Comparison of ENCODE assay signal across 19 cellular contexts in genomic region chr10:124665558-124665957, GRCh38.
DNase-seq lines count a peak whose midpoint lies in the region; ATAC-seq and TF ChIP-seq lines count a peak whose summit lies in the region.
"Had no signal": no experiment of that assay in that cellular context is flagged by ENCODE, and none has a peak within 500 bp of the region (broad histone marks: within the 10 kb centered on the region; RNA-seq: fewer than 3 reads in every experiment).

No MANE protein-coding gene starts in this region.

- H3K9me3 ChIP-seq in PC-3 (ENCODE audit: low read length) (no peaks in the 10 kb centered on the region), endodermal cell (ENCODE audit: control insufficient read depth, low read length) (no peaks in the 10 kb centered on the region), left lung (no peaks in the 10 kb centered on the region), tibial nerve (no peaks in the 10 kb centered on the region)
- H3K9me3 ChIP-seq: BLaER1 treated with 17β-estradiol and CSF1 and Interleukin-3, amounts not matched to agents 10 nM and 100 nM; gastrocnemius medialis had no signal

- BruUV-seq in PC-3 (replicated peaks; lab: Mats Ljungman, UMichigan): no TSS peak

- H2AFZ ChIP-seq in PC-3 (ENCODE audit: low read length): no peak overlapping the region

- no peaks in the 10 kb centered on the region for H3K27me3 Mint-ChIP-seq in activated naive CD4-positive, alpha-beta T cell treated with anti-CD3 and anti-CD28 coated beads, Interleukin-2, amount 50 U/mL, for 24 hours
- no peaks in the 10 kb centered on the region for H3K27me3 Mint-ChIP-seq in endodermal cell (ENCODE audit: insufficient read depth)
- H3K27me3 Mint-ChIP-seq: activated CD4-positive, alpha-beta T cell treated with anti-CD3 and anti-CD28 coated beads, Interleukin-2, amount 10 ng/mL, durations not matched to agents 7 days and 5 days had no signal

- H3K27ac ChIP-seq in PC-3 (ENCODE audit: low read length) (no peak overlapping the region), endodermal cell (ENCODE audit: low read depth, low read length) (no peak overlapping the region), substantia nigra (ENCODE audit: low read depth, low read length, poor library complexity, severe bottlenecking) (peak overlapping the region; percentile 32), left lung (no peak overlapping the region), tibial nerve (peak overlapping the region in 1 of 4 donors; percentile 95)

- TF ChIP-seq CTCF in PC-3 (conservative IDR thresholded peaks at IDR 0.05; ENCODE audit: low read depth, low read length): no peak
- TF ChIP-seq CTCF in endodermal cell (conservative IDR thresholded peaks at IDR 0.05): no peak
- no peak for TF ChIP-seq CTCF in left lung (IDR thresholded peaks at IDR 0.05)
- no peak for TF ChIP-seq CTCF in tibial nerve (IDR thresholded peaks at IDR 0.05)

- ATAC-seq in activated naive CD4-positive, alpha-beta T cell treated with anti-CD3 and anti-CD28 coated beads, Interleukin-2, amount 50 U/mL, for 72 hours: no peak
- ATAC-seq in PC-3: no peak; the same call in 1 of the 2 replicates
- ATAC-seq in left lung: no peak
- ATAC-seq: esophagus mucosa; gastrocnemius medialis; K562; stimulated activated naive CD8-positive, alpha-beta T cell treated with anti-CD3 and anti-CD28 coated beads, Interleukin-15, Interleukin-2, amounts not matched to agents 100 U/mL and 50 U/mL, for 24 hours had no signal

- no peaks in the 10 kb centered on the region for H3F3A ChIP-seq in PC-3 (ENCODE audit: low read length, unreplicated experiment)

- H4K20me1 ChIP-seq in PC-3 (ENCODE audit: low read length): no peaks in the 10 kb centered on the region

- H3K9me2 ChIP-seq in PC-3 (replicated peaks; ENCODE audit: low read length): no peaks in the 10 kb centered on the region

- no peak for TF ChIP-seq EP300 in tibial nerve (IDR thresholded peaks at IDR 0.05)

- H3K9ac ChIP-seq in PC-3 (ENCODE audit: low read length) (no peak overlapping the region), endodermal cell (ENCODE audit: extremely low read depth, low read length, poor library complexity, severe bottlenecking) (no peak overlapping the region)

- H3K36me3 Mint-ChIP-seq in activated naive CD4-positive, alpha-beta T cell treated with anti-CD3 and anti-CD28 coated beads, Interleukin-2, amount 50 U/mL, for 24 hours: no peaks in the 10 kb centered on the region
- no peaks in the 10 kb centered on the region for H3K36me3 Mint-ChIP-seq in activated naive CD4-positive, alpha-beta T cell treated with anti-CD3 and anti-CD28 coated beads, Interleukin-2, amount 50 U/mL, for 72 hours
- H3K36me3 Mint-ChIP-seq in endodermal cell (ENCODE audit: low read depth): no peaks in the 10 kb centered on the region

- no peak overlapping the region for H3K4me2 ChIP-seq in PC-3 (ENCODE audit: low read length)

- DNase-seq in activated naive CD4-positive, alpha-beta T cell treated with anti-CD3 and anti-CD28 coated beads, Interleukin-2, amount 50 U/mL, for 72 hours (ENCODE audit: low spot score in 2 of 2): no peak
- DNase-seq in PC-3: peak; percentile 30
- no peak for DNase-seq in endodermal cell
- DNase-seq in substantia nigra (lab: John Stamatoyannopoulos, UW): no peak
- no peak for DNase-seq in left lung
- no peak for DNase-seq in tibial nerve (ENCODE audit: low spot score in 2 of 2)
- DNase-seq in stimulated activated naive CD4-positive, alpha-beta T cell treated with Interleukin-2 at 50 U/mL for 16 hours (lab: John Stamatoyannopoulos, UW): no peak
- DNase-seq: activated CD4-positive, alpha-beta T cell treated with anti-CD3 and anti-CD28 coated beads, Interleukin-2, amount 10 ng/mL, durations not matched to agents 7 days and 5 days; central memory CD4-positive, alpha-beta T cell; DMS153; gastrocnemius medialis; NCI-H1930; NCI-H345; nucleus accumbens; stimulated activated naive CD8-positive, alpha-beta T cell treated with anti-CD3 and anti-CD28 coated beads, Interleukin-15, Interleukin-2, amounts not matched to agents 100 U/mL and 50 U/mL, for 24 hours had no signal

- no peak overlapping the region for H3K4me3 ChIP-seq in PC-3 (ENCODE audit: low read length)
- H3K4me3 ChIP-seq in endodermal cell (ENCODE audit: low read length): no peak overlapping the region
- no peak overlapping the region for H3K4me3 ChIP-seq in left lung
- no peak overlapping the region for H3K4me3 ChIP-seq in tibial nerve
- H3K4me3 ChIP-seq: BLaER1 treated with 17β-estradiol and CSF1 and Interleukin-3, amounts not matched to agents 10 nM and 100 nM; gastrocnemius medialis; K562 had no signal

- H3K9me3 Mint-ChIP-seq in activated naive CD4-positive, alpha-beta T cell treated with anti-CD3 and anti-CD28 coated beads, Interleukin-2, amount 50 U/mL, for 24 hours: no peaks in the 10 kb centered on the region
- no peaks in the 10 kb centered on the region for H3K9me3 Mint-ChIP-seq in activated naive CD4-positive, alpha-beta T cell treated with anti-CD3 and anti-CD28 coated beads, Interleukin-2, amount 50 U/mL, for 72 hours
- no peaks in the 10 kb centered on the region for H3K9me3 Mint-ChIP-seq in endodermal cell
- H3K9me3 Mint-ChIP-seq: activated CD4-positive, alpha-beta T cell treated with anti-CD3 and anti-CD28 coated beads, Interleukin-2, amount 10 ng/mL, durations not matched to agents 7 days and 5 days had no signal

- H3K27me3 ChIP-seq in PC-3 (ENCODE audit: low read length): no peaks in the 10 kb centered on the region
- H3K27me3 ChIP-seq in endodermal cell (ENCODE audit: control insufficient read depth, insufficient read depth, low read length, poor library complexity, severe bottlenecking): no peaks in the 10 kb centered on the region
- H3K27me3 ChIP-seq in left lung: no peaks in the 10 kb centered on the region
- no peaks in the 10 kb centered on the region for H3K27me3 ChIP-seq in tibial nerve
- H3K27me3 ChIP-seq: BLaER1 treated with 17β-estradiol and CSF1 and Interleukin-3, amounts not matched to agents 10 nM and 100 nM; gastrocnemius medialis had no signal

- WGBS in endodermal cell (ENCODE audit: insufficient coverage in 1 of 2, insufficient read length in 1 of 2), 2 experiments: 94 to 97% methylated on average over 6 to 8 of the region's 8 CpGs
- WGBS in tibial nerve, 2 donors: 80 to 92% methylated on average over 6 to 8 of the region's 8 CpGs

- no peaks in the 10 kb centered on the region for H3K36me3 ChIP-seq in PC-3 (ENCODE audit: low read depth, low read length)
- peaks cover 4% of the 10 kb centered on the region for H3K36me3 ChIP-seq in endodermal cell (ENCODE audit: control insufficient read depth, insufficient read depth, low read length)
- peaks cover 0 to 20% of the 10 kb centered on the region in 2 donors for H3K36me3 ChIP-seq in left lung
- peaks cover 0 to 35% (median 0%) of the 10 kb centered on the region in 3 donors for H3K36me3 ChIP-seq in tibial nerve
- H3K36me3 ChIP-seq: gastrocnemius medialis had no signal

- TF ChIP-seq POLR2A in tibial nerve (IDR thresholded peaks at IDR 0.05): no peak

- peak overlapping the region; percentile 13 for H3K27ac Mint-ChIP-seq in activated naive CD4-positive, alpha-beta T cell treated with anti-CD3 and anti-CD28 coated beads, Interleukin-2, amount 50 U/mL, for 24 hours
- H3K27ac Mint-ChIP-seq in activated naive CD4-positive, alpha-beta T cell treated with anti-CD3 and anti-CD28 coated beads, Interleukin-2, amount 50 U/mL, for 72 hours: no peak overlapping the region
- H3K27ac Mint-ChIP-seq in endodermal cell: peak overlapping the region; percentile 18
- H3K27ac Mint-ChIP-seq: activated CD4-positive, alpha-beta T cell treated with anti-CD3 and anti-CD28 coated beads, Interleukin-2, amount 10 ng/mL, durations not matched to agents 7 days and 5 days had no signal

- H3K4me3 Mint-ChIP-seq in activated naive CD4-positive, alpha-beta T cell treated with anti-CD3 and anti-CD28 coated beads, Interleukin-2, amount 50 U/mL, for 24 hours: no peak overlapping the region
- no peak overlapping the region for H3K4me3 Mint-ChIP-seq in endodermal cell
- H3K4me3 Mint-ChIP-seq: activated CD4-positive, alpha-beta T cell treated with anti-CD3 and anti-CD28 coated beads, Interleukin-2, amount 10 ng/mL, durations not matched to agents 7 days and 5 days had no signal

- H3K4me1 ChIP-seq in PC-3 (ENCODE audit: insufficient read depth, low read length): no peaks in the 10 kb centered on the region
- H3K4me1 ChIP-seq in endodermal cell (ENCODE audit: control insufficient read depth, insufficient read depth, low read length): no peaks in the 10 kb centered on the region
- peaks cover 20 to 48% of the 10 kb centered on the region in 2 donors for H3K4me1 ChIP-seq in left lung
- H3K4me1 ChIP-seq in tibial nerve: peaks cover 0 to 85% (median 38%) of the 10 kb centered on the region in 4 donors

- H3K79me2 ChIP-seq in PC-3 (ENCODE audit: low read length): no peaks in the 10 kb centered on the region

- intact Hi-C loops in PC-3 (cut with micrococcal nuclease) (no loop called here), left lung (cut with DNase I) (no loop called here)

- H3K4me1 Mint-ChIP-seq in activated naive CD4-positive, alpha-beta T cell treated with anti-CD3 and anti-CD28 coated beads, Interleukin-2, amount 50 U/mL, for 24 hours: peaks cover 42% of the 10 kb centered on the region
- H3K4me1 Mint-ChIP-seq in endodermal cell: peaks cover 11% of the 10 kb centered on the region

- POLR2A ChIA-PET in PC-3 (lab: Charles Lee; ENCODE audit: unreplicated experiment): no interaction called here

- CTCF ChIA-PET in PC-3 (lab: Charles Lee): no interaction called here

Comparison
In these comparisons a context has a peak if more than half of its experiments do, and no peak if none do; other contexts are left out.
1. H3K27ac Mint-ChIP-seq: peak in activated naive CD4-positive, alpha-beta T cell treated with anti-CD3 and anti-CD28 coated beads, Interleukin-2, amount 50 U/mL, for 24 hours (single experiment) and endodermal cell (single experiment); none in activated naive CD4-positive, alpha-beta T cell treated with anti-CD3 and anti-CD28 coated beads, Interleukin-2, amount 50 U/mL, for 72 hours (0 of 2).